In genomic region chr17:18158022-18158600, GRCh38 we compare ENCODE assay signal across 8 cellular contexts. TPM values are rescaled to one million over a fixed set of nuclear protein-coding genes. Genes with fewer than 3 reads are reported as not detected.
A peak's percentile ranks its signal among the peaks of the same experiment; 100 is the strongest.
DNase-seq lines count a peak whose midpoint lies in the region; ATAC-seq lines count a peak whose summit lies in the region.

No MANE protein-coding gene starts in this region.

- no peaks in the 10 kb centered on the region for H3K9me3 Mint-ChIP-seq in effector memory CD8-positive, alpha-beta T cell

- peak; percentile 42 for ATAC-seq in GM21367 (IDR thresholded peaks at IDR 0.05; ENCODE audit: unreplicated experiment)
- ATAC-seq in effector memory CD8-positive, alpha-beta T cell (replicated peaks): peak; percentile 91

- peak overlapping the region; percentile 12 for H3K18ac ChIP-seq in mesendoderm (ENCODE audit: low read length)

- peaks cover 41% of the 10 kb centered on the region for H3K4me1 ChIP-seq in BLaER1
- no peaks in the 10 kb centered on the region for H3K4me1 ChIP-seq in mesendoderm (ENCODE audit: control insufficient read depth, low read depth, low read length)

- peaks cover 3% of the 10 kb centered on the region for H3K36me3 Mint-ChIP-seq in effector memory CD8-positive, alpha-beta T cell (ENCODE audit: insufficient read depth)

- H3K79me1 ChIP-seq in mesendoderm (ENCODE audit: low read length): no peaks in the 10 kb centered on the region

- H3K36me3 ChIP-seq in BLaER1 (no peaks in the 10 kb centered on the region), mesendoderm (ENCODE audit: control insufficient read depth, insufficient read depth, low read length) (no peaks in the 10 kb centered on the region)

- H4K5ac ChIP-seq in mesendoderm (ENCODE audit: low read length): no peak overlapping the region

- H3K27me3 Mint-ChIP-seq in effector memory CD8-positive, alpha-beta T cell: peaks cover 0 to 8% of the 10 kb centered on the region in 2 donors

- H3K4ac ChIP-seq in mesendoderm (ENCODE audit: low read depth, low read length): no peak overlapping the region

- H3K4me3 ChIP-seq in BLaER1 (peak overlapping the region; percentile 58), mesendoderm (ENCODE audit: low read length) (peak overlapping the region; percentile 43)

- H3K4me1 Mint-ChIP-seq in effector memory CD8-positive, alpha-beta T cell (ENCODE audit: low read depth in 2 of 2): peaks cover 12 to 15% of the 10 kb centered on the region in 2 donors

- H3K27me3 ChIP-seq in BLaER1: no peaks in the 10 kb centered on the region
- H3K27me3 ChIP-seq in mesendoderm (ENCODE audit: insufficient read depth, low read length, poor library complexity): no peaks in the 10 kb centered on the region

- H3K27ac Mint-ChIP-seq in effector memory CD8-positive, alpha-beta T cell: peak overlapping the region; percentile 42 to 75

- H3K79me2 ChIP-seq in mesendoderm (ENCODE audit: control insufficient read depth, insufficient read depth, low read length): no peaks in the 10 kb centered on the region

- no peaks in the 10 kb centered on the region for H4K20me1 ChIP-seq in BLaER1

- no peak overlapping the region for H2AK5ac ChIP-seq in mesendoderm (ENCODE audit: low read length)

- H2BK5ac ChIP-seq in mesendoderm (ENCODE audit: low read length): no peak overlapping the region

- H3K56ac ChIP-seq in mesendoderm (ENCODE audit: low read length): peak overlapping the region; percentile 85

- H3K9ac ChIP-seq in BLaER1 (no peak overlapping the region), mesendoderm (ENCODE audit: low read length) (peak overlapping the region; percentile 53)

- H4K8ac ChIP-seq in mesendoderm (ENCODE audit: low read depth, low read length): peak overlapping the region; percentile 5

- H3K9me3 ChIP-seq in BLaER1: no peaks in the 10 kb centered on the region

- DNase-seq in NCI-H2029 (lab: John Stamatoyannopoulos, UW): peak; percentile 81
- DNase-seq in activated CD8-positive, alpha-beta memory T cell treated with anti-CD3 and anti-CD28 coated beads for 1 hour (ENCODE audit: extremely low read depth in 1 of 2, low read depth in 1 of 2): peak; percentile 91 to 92
- peak; percentile 92 to 94 (median 93) for DNase-seq in effector memory CD8-positive, alpha-beta T cell
- peak; percentile 97 for DNase-seq in mesendoderm
- DNase-seq in stimulated activated CD8-positive, alpha-beta memory T cell treated with anti-CD3 and anti-CD28 coated beads, Interleukin-12 subunit alpha, Interleukin-12 subunit beta, amount 100 ng/mL, for 4 hours (ENCODE audit: low read depth): peak; percentile 89
- no peak for DNase-seq in 8988T

- H3K27ac ChIP-seq in BLaER1: no peak overlapping the region
- no peak overlapping the region for H3K27ac ChIP-seq in mesendoderm (ENCODE audit: low read depth, low read length)

- no peak overlapping the region for H2BK15ac ChIP-seq in mesendoderm (replicated peaks; ENCODE audit: low read depth)

- no peak overlapping the region for H2BK120ac ChIP-seq in mesendoderm (ENCODE audit: low read depth, low read length)

- no peak overlapping the region for H3K23ac ChIP-seq in mesendoderm (ENCODE audit: low read length)

- H3K4me3 Mint-ChIP-seq in effector memory CD8-positive, alpha-beta T cell: peak overlapping the region; percentile 83 to 85

- peak overlapping the region; percentile 72 for H3K4me2 ChIP-seq in BLaER1
- H3K4me2 ChIP-seq in mesendoderm (ENCODE audit: low read length): peak overlapping the region; percentile 64

- no CpG with 5 or more reads among the region's 26 CpGs for WGBS in mesendoderm (ENCODE audit: extremely low coverage, insufficient coverage, low lambda C conversion rate)

RNA-seq across cellular contexts. Expression of gene ALKBH5, which starts 25.5 kb away (rescaled TPM):
- 47.8 TPM for polyA plus RNA-seq in mesendoderm (2013, experiment 1 of 2)
- 48.5 TPM for polyA plus RNA-seq in mesendoderm (2013, experiment 2 of 2)

RNA-seq across cellular contexts. Expression of gene MYO15A, which starts 49.6 kb away (rescaled TPM):
- polyA plus RNA-seq in mesendoderm (2013, experiment 1 of 2): 0.18 TPM
- polyA plus RNA-seq in mesendoderm (2013, experiment 2 of 2): 0.24 TPM
